14 cellular contexts compared by ENCODE assay signal in the genomic region with DNA sequence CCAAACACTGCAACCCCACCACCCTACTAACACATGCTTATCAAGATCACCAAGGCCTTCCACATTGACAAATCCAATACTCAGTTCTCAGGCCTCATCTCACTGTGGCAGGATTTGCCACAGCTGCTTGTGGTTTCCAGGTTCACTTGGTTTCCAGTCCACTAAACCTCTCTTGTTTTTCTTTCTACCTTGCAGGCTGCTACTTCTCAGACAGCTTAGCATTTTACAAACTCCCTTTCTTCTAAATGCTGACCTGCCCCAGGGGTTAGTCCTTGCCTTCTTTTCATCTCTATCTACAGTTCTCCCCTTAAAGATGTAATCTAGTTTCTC.
DNase-seq lines count a peak whose midpoint lies in the region; ATAC-seq and TF ChIP-seq lines count a peak whose summit lies in the region.
"Had no signal": no experiment of that assay in that cellular context is flagged by ENCODE, and none has a peak within 500 bp of the region (broad histone marks: within the 10 kb centered on the region; RNA-seq: fewer than 3 reads in every experiment).

No MANE protein-coding gene starts in this region.

- no peaks in the 10 kb centered on the region for H3K4me1 Mint-ChIP-seq in type B pancreatic cell (ENCODE audit: unreplicated experiment)
- H3K4me1 Mint-ChIP-seq in naive thymus-derived CD8-positive, alpha-beta T cell = peaks cover 0 to 3% (median 0%) of the 10 kb centered on the region in 4 donors

- peaks cover 83% of the 10 kb centered on the region for H3K36me3 Mint-ChIP-seq in type B pancreatic cell
- H3K36me3 Mint-ChIP-seq in naive thymus-derived CD8-positive, alpha-beta T cell = no peaks in the 10 kb centered on the region

- no peak for TF ChIP-seq CTCF in choroid plexus epithelial cell (conservative IDR thresholded peaks at IDR 0.05; ENCODE audit: low read depth, low read length)
- TF ChIP-seq CTCF in type B pancreatic cell (conservative IDR thresholded peaks at IDR 0.05) = no peak

- ATAC-seq in GM18519 (IDR thresholded peaks at IDR 0.05; ENCODE audit: low FRiP score, unreplicated experiment) = no peak
- ATAC-seq in naive thymus-derived CD8-positive, alpha-beta T cell = no peak
- ATAC-seq: left lung, sciatic nerve had no signal

- H3K27me3 Mint-ChIP-seq in type B pancreatic cell = no peaks in the 10 kb centered on the region
- H3K27me3 Mint-ChIP-seq in naive thymus-derived CD8-positive, alpha-beta T cell = peaks cover 0 to 2% (median 0%) of the 10 kb centered on the region in 5 donors

- peak overlapping the region; percentile 42 for H3K27ac Mint-ChIP-seq in type B pancreatic cell
- no peak overlapping the region for H3K27ac Mint-ChIP-seq in naive thymus-derived CD8-positive, alpha-beta T cell

- POLR2A ChIA-PET in naive thymus-derived CD8-positive, alpha-beta T cell (lab: Charles Lee) = no interaction called here

- no peak overlapping the region for H3K4me3 ChIP-seq in choroid plexus epithelial cell (ENCODE audit: low read depth, low read length)
- H3K4me3 ChIP-seq: left lung had no signal

- peak overlapping the region; percentile 38 for H3K4me3 Mint-ChIP-seq in type B pancreatic cell
- no peak overlapping the region for H3K4me3 Mint-ChIP-seq in naive thymus-derived CD8-positive, alpha-beta T cell

- DNase-seq in DMS53 (lab: John Stamatoyannopoulos, UW) (peak; percentile 71), DMS53 treated with DMSO at 0.1 percent for 48 hours (lab: John Stamatoyannopoulos, UW; ENCODE audit: unreplicated experiment) (no peak), HK-2 (ENCODE audit: unreplicated experiment) (peak; percentile 29), choroid plexus epithelial cell (ENCODE audit: low read depth) (peak; percentile 72), type B pancreatic cell (ENCODE audit: extremely low spot score, unreplicated experiment) (no peak), SIG-M5 treated with dmso at 0.1 percent for 504 hours (lab: John Stamatoyannopoulos, UW; ENCODE audit: unreplicated experiment) (no peak)
- DNase-seq in naive thymus-derived CD8-positive, alpha-beta T cell = no peak
- DNase-seq: amniotic stem cell; left lung; NCI-H1930; Right ventricle myocardium superior; stimulated activated CD8-positive, alpha-beta memory T cell treated with anti-CD3 and anti-CD28 coated beads, Interleukin-4, amount 100 ng/mL, for 48 hours had no signal

- peaks cover 17% of the 10 kb centered on the region for H3K9me3 Mint-ChIP-seq in type B pancreatic cell
- peaks cover 0 to 3% (median 0%) of the 10 kb centered on the region in 9 donors for H3K9me3 Mint-ChIP-seq in naive thymus-derived CD8-positive, alpha-beta T cell

Comparison
In these comparisons a context has a peak if more than half of its experiments do, and no peak if none do; other contexts are left out.
1. DNase-seq: peak in DMS53 (single experiment), HK-2 (single experiment) and choroid plexus epithelial cell (single experiment); none in DMS53 treated with DMSO at 0.1 percent for 48 hours (single experiment), type B pancreatic cell (single experiment), SIG-M5 treated with dmso at 0.1 percent for 504 hours (single experiment) and naive thymus-derived CD8-positive, alpha-beta T cell (0 of 10).